Comparison of ENCODE assay signal across 1 cellular context in the genomic region with DNA sequence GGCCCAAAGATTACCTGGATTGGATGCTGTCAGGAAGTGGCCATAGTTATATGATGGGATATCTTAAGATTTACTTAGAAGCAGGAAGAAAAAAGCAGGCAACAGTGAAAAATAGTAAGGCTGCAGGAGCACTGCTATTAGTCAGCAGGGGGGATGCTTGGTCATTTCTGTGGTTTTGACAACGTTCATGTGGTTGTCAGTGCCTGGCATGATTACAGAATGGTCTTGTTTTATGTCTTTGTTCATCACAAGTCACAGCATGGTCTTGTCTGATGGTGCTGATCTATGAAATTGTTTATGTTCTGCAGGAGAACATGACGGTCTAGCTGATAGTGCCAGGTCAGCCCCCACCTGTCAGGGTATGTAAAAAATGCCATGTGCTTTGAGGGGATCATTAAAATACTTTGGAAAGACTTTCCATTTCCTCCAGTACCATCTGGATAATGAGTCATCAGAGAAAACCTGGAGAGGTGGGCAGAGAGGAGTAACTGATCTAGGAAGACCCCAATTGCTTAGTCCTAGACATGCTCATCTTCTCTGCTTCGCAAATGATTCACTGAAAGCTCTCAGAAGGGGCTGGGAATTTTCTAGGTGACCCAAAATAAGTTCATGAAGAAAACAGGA.
TF ChIP-seq lines count a peak whose summit lies in the region.

No MANE protein-coding gene starts in this region.

TF ChIP-seq in GM12878, 131 proteins besides CTCF, POLR2A, EP300 and RAD21 (continued from another document):
- TF ChIP-seq, protein P1, sequence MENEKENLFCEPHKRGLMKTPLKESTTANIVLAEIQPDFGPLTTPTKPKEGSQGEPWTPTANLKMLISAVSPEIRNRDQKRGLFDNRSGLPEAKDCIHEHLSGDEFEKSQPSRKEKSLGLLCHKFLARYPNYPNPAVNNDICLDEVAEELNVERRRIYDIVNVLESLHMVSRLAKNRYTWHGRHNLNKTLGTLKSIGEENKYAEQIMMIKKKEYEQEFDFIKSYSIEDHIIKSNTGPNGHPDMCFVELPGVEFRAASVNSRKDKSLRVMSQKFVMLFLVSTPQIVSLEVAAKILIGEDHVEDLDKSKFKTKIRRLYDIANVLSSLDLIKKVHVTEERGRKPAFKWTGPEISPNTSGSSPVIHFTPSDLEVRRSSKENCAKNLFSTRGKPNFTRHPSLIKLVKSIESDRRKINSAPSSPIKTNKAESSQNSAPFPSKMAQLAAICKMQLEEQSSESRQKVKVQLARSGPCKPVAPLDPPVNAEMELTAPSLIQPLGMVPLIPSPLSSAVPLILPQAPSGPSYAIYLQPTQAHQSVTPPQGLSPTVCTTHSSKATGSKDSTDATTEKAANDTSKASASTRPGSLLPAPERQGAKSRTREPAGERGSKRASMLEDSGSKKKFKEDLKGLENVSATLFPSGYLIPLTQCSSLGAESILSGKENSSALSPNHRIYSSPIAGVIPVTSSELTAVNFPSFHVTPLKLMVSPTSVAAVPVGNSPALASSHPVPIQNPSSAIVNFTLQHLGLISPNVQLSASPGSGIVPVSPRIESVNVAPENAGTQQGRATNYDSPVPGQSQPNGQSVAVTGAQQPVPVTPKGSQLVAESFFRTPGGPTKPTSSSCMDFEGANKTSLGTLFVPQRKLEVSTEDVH (IDR thresholded peaks at IDR 0.05; ENCODE audit: low read depth, partially characterized antibody), result no peak
- TF ChIP-seq IRF4 (IDR thresholded peaks at IDR 0.05; ENCODE audit: low read depth, low read length) (peak; percentile 75), PAX5 (IDR thresholded peaks at IDR 0.05; ENCODE audit: borderline replicate concordance, low read depth, low read length) (0 out of 2 replicates have a peak, but pooled peaks have one; percentile 29), HDAC2 (IDR thresholded peaks at IDR 0.05) (no peak), PML (IDR thresholded peaks at IDR 0.05; ENCODE audit: low read length) (no peak), EED (IDR thresholded peaks at IDR 0.05; ENCODE audit: low read depth) (peak; percentile 78), JUNB (IDR thresholded peaks at IDR 0.05) (peak; percentile 85), CREB1 (IDR thresholded peaks at IDR 0.05; ENCODE audit: low read depth) (0 out of 2 replicates have a peak, but pooled peaks have one; percentile 39), IKZF2 (IDR thresholded peaks at IDR 0.05) (peak; percentile 19 to 40; a peak in 3 of 4 replicates), NFXL1 (IDR thresholded peaks at IDR 0.05; ENCODE audit: borderline replicate concordance) (no peak), SPI1 (IDR thresholded peaks at IDR 0.05; ENCODE audit: borderline replicate concordance, insufficient read depth, low read depth, low read length) (no peak), ETV6 (conservative IDR thresholded peaks at IDR 0.05 in 1 of 2, IDR thresholded peaks at IDR 0.05 in 1 of 2; ENCODE audit: borderline replicate concordance in 1 of 2, low read depth in 1 of 2) (peak in 1 of 2 experiments; percentile 49; a peak in 1 of 4 replicates), KDM1A (IDR thresholded peaks at IDR 0.05; ENCODE audit: borderline replicate concordance) (no peak), MEF2A (IDR thresholded peaks at IDR 0.05; ENCODE audit: insufficient read depth, low read depth, low read length) (no peak), CBFB (IDR thresholded peaks at IDR 0.05; ENCODE audit: low read depth) (peak; percentile 70; the same call in 1 of the 2 replicates)
- TF ChIP-seq, protein P2, sequence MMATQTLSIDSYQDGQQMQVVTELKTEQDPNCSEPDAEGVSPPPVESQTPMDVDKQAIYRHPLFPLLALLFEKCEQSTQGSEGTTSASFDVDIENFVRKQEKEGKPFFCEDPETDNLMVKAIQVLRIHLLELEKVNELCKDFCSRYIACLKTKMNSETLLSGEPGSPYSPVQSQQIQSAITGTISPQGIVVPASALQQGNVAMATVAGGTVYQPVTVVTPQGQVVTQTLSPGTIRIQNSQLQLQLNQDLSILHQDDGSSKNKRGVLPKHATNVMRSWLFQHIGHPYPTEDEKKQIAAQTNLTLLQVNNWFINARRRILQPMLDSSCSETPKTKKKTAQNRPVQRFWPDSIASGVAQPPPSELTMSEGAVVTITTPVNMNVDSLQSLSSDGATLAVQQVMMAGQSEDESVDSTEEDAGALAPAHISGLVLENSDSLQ (IDR thresholded peaks at IDR 0.05), result no peak
